In the genomic region with DNA sequence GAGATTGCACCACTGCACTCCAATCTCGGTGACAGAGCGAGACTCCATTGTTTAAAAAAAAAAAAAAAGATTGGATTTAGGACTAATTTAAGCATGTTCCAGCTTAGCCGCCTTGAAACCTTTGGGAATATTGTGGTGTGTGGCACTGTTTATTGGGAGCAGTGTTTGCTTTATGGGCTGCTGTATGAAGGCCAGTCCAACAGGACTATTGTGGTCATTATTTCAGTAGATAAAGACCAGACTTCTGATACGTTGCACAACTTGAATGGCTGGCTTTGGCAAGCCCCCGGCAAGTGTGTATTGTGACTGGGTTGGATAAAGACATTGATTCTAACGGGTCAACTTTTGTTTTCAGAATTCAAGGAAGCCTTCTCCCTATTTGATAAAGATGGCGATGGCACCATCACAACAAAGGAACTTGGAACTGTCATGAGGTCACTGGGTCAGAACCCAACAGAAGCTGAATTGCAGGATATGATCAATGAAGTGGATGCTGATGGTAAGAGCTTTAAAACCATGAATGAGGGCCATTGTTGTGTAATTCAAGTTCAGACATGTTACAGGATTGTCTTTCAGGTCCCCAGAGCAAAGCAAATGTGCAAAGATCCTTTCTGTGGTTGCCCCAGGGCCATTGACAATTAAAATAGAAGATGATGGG, we compare ENCODE assay signal across 13 cellular contexts. TPM values are rescaled to one million over a fixed set of nuclear protein-coding genes. Genes with fewer than 3 reads are reported as not detected.
DNase-seq lines count a peak whose midpoint lies in the region; TF ChIP-seq lines count a peak whose summit lies in the region.
"Had no signal": no experiment of that assay in that cellular context is flagged by ENCODE, and none has a peak within 500 bp of the region (broad histone marks: within the 10 kb centered on the region; RNA-seq: fewer than 3 reads in every experiment).

No MANE protein-coding gene starts in this region.

- peaks cover 61% of the 10 kb centered on the region for H3K4me1 Mint-ChIP-seq in activated naive CD4-positive, alpha-beta T cell treated with anti-CD3 and anti-CD28 coated beads for 36 hours (ENCODE audit: low read depth)
- H3K4me1 Mint-ChIP-seq in activated CD4-positive, alpha-beta memory T cell treated with anti-CD3 and anti-CD28 coated beads, Interleukin-2, amount 10 ng/mL, durations not matched to agents 7 days and 5 days = peaks cover 61% of the 10 kb centered on the region
- H3K4me1 Mint-ChIP-seq in glutamatergic neuron (ENCODE audit: low read depth, unreplicated experiment) = peaks cover 22% of the 10 kb centered on the region

- no peaks in the 10 kb centered on the region for H3K27me3 Mint-ChIP-seq in activated naive CD4-positive, alpha-beta T cell treated with anti-CD3 and anti-CD28 coated beads for 36 hours (ENCODE audit: low read depth)
- H3K27me3 Mint-ChIP-seq in activated CD4-positive, alpha-beta memory T cell treated with anti-CD3 and anti-CD28 coated beads, Interleukin-2, amount 10 ng/mL, durations not matched to agents 7 days and 5 days = no peaks in the 10 kb centered on the region
- H3K27me3 Mint-ChIP-seq in glutamatergic neuron (ENCODE audit: unreplicated experiment) = peaks cover 10% of the 10 kb centered on the region

- H3K4me1 ChIP-seq in stomach smooth muscle (ENCODE audit: control insufficient read depth, insufficient read depth, low read length) = peaks cover 52% of the 10 kb centered on the region

- peak overlapping the region in 1 of 2 donors; percentile 80 for H3K9ac ChIP-seq in stomach smooth muscle (ENCODE audit: low read length in 2 of 2)

- H3K27ac Mint-ChIP-seq in activated naive CD4-positive, alpha-beta T cell treated with anti-CD3 and anti-CD28 coated beads for 36 hours = peak overlapping the region; percentile 97
- H3K27ac Mint-ChIP-seq in activated CD4-positive, alpha-beta memory T cell treated with anti-CD3 and anti-CD28 coated beads, Interleukin-2, amount 10 ng/mL, durations not matched to agents 7 days and 5 days = peak overlapping the region; percentile 51
- peak overlapping the region; percentile 4 for H3K27ac Mint-ChIP-seq in glutamatergic neuron (ENCODE audit: unreplicated experiment)

- CTCF ChIA-PET in activated naive CD4-positive, alpha-beta T cell treated with anti-CD3 and anti-CD28 coated beads for 36 hours (lab: Charles Lee) = interaction anchor here (0.7 to 2.4 kb wide), 10 partner anchors 8 to 359 kb away, joined by 3 to 17 read pairs (median 4); no protein-coding TSS in a partner anchor
- CTCF ChIA-PET in activated CD4-positive, alpha-beta memory T cell treated with anti-CD3 and anti-CD28 coated beads, Interleukin-2, amount 10 ng/mL, durations not matched to agents 7 days and 5 days (lab: Charles Lee) = interaction anchor here (1.6 to 2.6 kb wide), 5 partner anchors 8 to 118 kb away, joined by 5 to 24 read pairs (median 11); no protein-coding TSS in a partner anchor

- no peaks in the 10 kb centered on the region for H3K27me3 ChIP-seq in stomach smooth muscle (ENCODE audit: control insufficient read depth in 1 of 2, insufficient read depth in 2 of 2, low read length in 2 of 2)

- no peak for TF ChIP-seq CTCF in glutamatergic neuron (IDR thresholded peaks at IDR 0.05; ENCODE audit: partially characterized antibody, unreplicated experiment)

- no peak overlapping the region for H3K4me3 Mint-ChIP-seq in activated naive CD4-positive, alpha-beta T cell treated with anti-CD3 and anti-CD28 coated beads for 36 hours
- H3K4me3 Mint-ChIP-seq in activated CD4-positive, alpha-beta memory T cell treated with anti-CD3 and anti-CD28 coated beads, Interleukin-2, amount 10 ng/mL, durations not matched to agents 7 days and 5 days = peak overlapping the region; percentile 46
- peak overlapping the region; percentile 34 for H3K4me3 Mint-ChIP-seq in glutamatergic neuron (ENCODE audit: unreplicated experiment)

- peak overlapping the region; percentile 91 for H3K27ac ChIP-seq in stomach smooth muscle (ENCODE audit: low read length)

- DNase-seq in activated naive CD4-positive, alpha-beta T cell treated with anti-CD3 and anti-CD28 coated beads for 36 hours = no peak
- no peak for DNase-seq in activated naive CD4-positive, alpha-beta T cell treated with anti-CD3 and anti-CD28 coated beads, Interleukin-2, amount 50 U/mL, for 16 hours
- DNase-seq in activated CD4-positive, alpha-beta memory T cell treated with anti-CD3 and anti-CD28 coated beads, Interleukin-2, amount 10 ng/mL, durations not matched to agents 7 days and 5 days = no peak
- DNase-seq in glutamatergic neuron = no peak
- no peak for DNase-seq in NCI-H524 (lab: John Stamatoyannopoulos, UW)
- DNase-seq in inferior parietal cortex (ENCODE audit: extremely low spot score) = no peak
- DNase-seq in SHP77 (lab: John Stamatoyannopoulos, UW) = no peak
- DNase-seq: activated CD8-positive, alpha-beta memory T cell treated with anti-CD3 and anti-CD28 coated beads for 24 hours; KG1; NCI-H446; retina had no signal

- POLR2A ChIA-PET in activated CD4-positive, alpha-beta memory T cell treated with anti-CD3 and anti-CD28 coated beads, Interleukin-2, amount 10 ng/mL, durations not matched to agents 7 days and 5 days (lab: Charles Lee) = interaction anchor here (0.6 to 18.9 kb wide), 4 partner anchors 7 to 296 kb away, joined by 3 to 733 read pairs (median 9); no protein-coding TSS in a partner anchor

- peaks cover 45 to 47% of the 10 kb centered on the region in 2 donors for H3K36me3 ChIP-seq in stomach smooth muscle (ENCODE audit: control insufficient read depth in 2 of 2, insufficient read depth in 2 of 2, low read length in 2 of 2)

- no peaks in the 10 kb centered on the region for H3K9me3 Mint-ChIP-seq in activated naive CD4-positive, alpha-beta T cell treated with anti-CD3 and anti-CD28 coated beads for 36 hours
- H3K9me3 Mint-ChIP-seq in activated CD4-positive, alpha-beta memory T cell treated with anti-CD3 and anti-CD28 coated beads, Interleukin-2, amount 10 ng/mL, durations not matched to agents 7 days and 5 days = no peaks in the 10 kb centered on the region
- H3K9me3 Mint-ChIP-seq in glutamatergic neuron (ENCODE audit: unreplicated experiment) = peaks cover 13% of the 10 kb centered on the region

- peak overlapping the region; percentile 96 to 97 for H3K4me3 ChIP-seq in stomach smooth muscle (ENCODE audit: low read length in 2 of 2)
- H3K4me3 ChIP-seq: lung had no signal

- peaks cover 58% of the 10 kb centered on the region for H3K36me3 Mint-ChIP-seq in activated naive CD4-positive, alpha-beta T cell treated with anti-CD3 and anti-CD28 coated beads for 36 hours (ENCODE audit: low read depth)
- H3K36me3 Mint-ChIP-seq in activated CD4-positive, alpha-beta memory T cell treated with anti-CD3 and anti-CD28 coated beads, Interleukin-2, amount 10 ng/mL, durations not matched to agents 7 days and 5 days (ENCODE audit: low read depth) = peaks cover 82% of the 10 kb centered on the region
- peaks cover 9% of the 10 kb centered on the region for H3K36me3 Mint-ChIP-seq in glutamatergic neuron (ENCODE audit: unreplicated experiment)

- no peaks in the 10 kb centered on the region for H3K9me3 ChIP-seq in stomach smooth muscle (ENCODE audit: control insufficient read depth in 2 of 2, low read length in 2 of 2)

- intact Hi-C loops in activated naive CD4-positive, alpha-beta T cell treated with anti-CD3 and anti-CD28 coated beads for 36 hours (cut with micrococcal nuclease) = no loop called here

RNA-seq across cellular contexts. Expression of a gene that starts 4.2 kb away (rescaled TPM):
- 100 to 1,000 TPM; 404 to 409 TPM for total RNA-seq in activated naive CD4-positive, alpha-beta T cell treated with anti-CD3 and anti-CD28 coated beads for 36 hours
- total RNA-seq in activated CD4-positive, alpha-beta memory T cell treated with anti-CD3 and anti-CD28 coated beads, Interleukin-2, amount 10 ng/mL, durations not matched to agents 7 days and 5 days = 100 to 1,000 TPM; 901 TPM
- 590 TPM for total RNA-seq in glutamatergic neuron (ENCODE audit: unreplicated experiment)

Comparison
In these comparisons a context has a peak if more than half of its experiments do, and no peak if none do; other contexts are left out.
1. H3K27ac Mint-ChIP-seq: peak in every context shown above with its lines; median percentile 97 in activated naive CD4-positive, alpha-beta T cell treated with anti-CD3 and anti-CD28 coated beads for 36 hours; 51 in activated CD4-positive, alpha-beta memory T cell treated with anti-CD3 and anti-CD28 coated beads, Interleukin-2, amount 10 ng/mL, durations not matched to agents 7 days and 5 days; 4 in glutamatergic neuron.